Comparison of ENCODE assay signal across 10 cellular contexts in the genomic region with DNA sequence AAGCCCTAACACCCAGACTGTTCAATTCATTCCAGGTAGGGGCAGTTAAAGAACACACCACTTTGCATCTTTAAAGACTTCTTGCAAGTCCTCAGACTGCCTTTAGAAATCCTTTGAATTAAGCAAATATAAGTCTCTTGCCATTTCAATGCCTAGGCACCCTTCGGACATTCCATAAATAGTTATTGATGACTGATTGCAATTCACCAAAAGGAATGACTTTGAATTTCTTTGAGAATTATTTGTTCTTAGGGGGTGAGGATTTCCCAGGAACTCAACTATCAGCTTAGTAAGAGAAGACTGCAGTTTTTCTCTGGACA. TPM values are rescaled to one million over a fixed set of nuclear protein-coding genes. Genes with fewer than 3 reads are reported as not detected.
DNase-seq lines count a peak whose midpoint lies in the region; ATAC-seq, FAIRE-seq and TF ChIP-seq lines count a peak whose summit lies in the region.
"Had no signal": no experiment of that assay in that cellular context is flagged by ENCODE, and none has a peak within 500 bp of the region (broad histone marks: within the 10 kb centered on the region; RNA-seq: fewer than 3 reads in every experiment).

No MANE protein-coding gene starts in this region.

- DNase-seq in cardiac muscle cell (ENCODE audit: low read depth in 1 of 2, low spot score in 1 of 2) (no peak), Right ventricle myocardium inferior (ENCODE audit: missing footprints) (no peak), astrocyte of the spinal cord (ENCODE audit: low read depth, low spot score) (no peak), mesendoderm (no peak), type B pancreatic cell (ENCODE audit: extremely low spot score, unreplicated experiment) (no peak), NCI-H2107 (lab: John Stamatoyannopoulos, UW) (no peak), RCC 7860 (ENCODE audit: low spot score) (no peak), midbrain (lab: John Stamatoyannopoulos, UW) (no peak)

- no peaks in the 10 kb centered on the region for H3K27me3 ChIP-seq in cardiac muscle cell
- H3K27me3 ChIP-seq in mesendoderm (ENCODE audit: insufficient read depth, low read length, poor library complexity): no peaks in the 10 kb centered on the region

- no peaks in the 10 kb centered on the region for H3K27me3 Mint-ChIP-seq in type B pancreatic cell

- no peak overlapping the region for H4K5ac ChIP-seq in mesendoderm (ENCODE audit: low read length)

- peak overlapping the region; percentile 56 for H3K18ac ChIP-seq in mesendoderm (ENCODE audit: low read length)

- no peak overlapping the region for H3K23ac ChIP-seq in mesendoderm (ENCODE audit: low read length)

- H3K4me1 Mint-ChIP-seq in type B pancreatic cell (ENCODE audit: unreplicated experiment): peaks cover 10% of the 10 kb centered on the region

- H3K4ac ChIP-seq in mesendoderm (ENCODE audit: low read depth, low read length): no peak overlapping the region

- no peaks in the 10 kb centered on the region for H3K36me3 ChIP-seq in cardiac muscle cell
- no peaks in the 10 kb centered on the region for H3K36me3 ChIP-seq in mesendoderm (ENCODE audit: control insufficient read depth, insufficient read depth, low read length)

- H2BK120ac ChIP-seq in mesendoderm (ENCODE audit: low read depth, low read length): peak overlapping the region; percentile 68

- peak overlapping the region; percentile 83 for H3K56ac ChIP-seq in mesendoderm (ENCODE audit: low read length)

- no CpG with 5 or more reads among the region's 1 CpG for WGBS in mesendoderm (ENCODE audit: extremely low coverage, insufficient coverage, low lambda C conversion rate)

- TF ChIP-seq CTCF in cardiac muscle cell (IDR thresholded peaks at IDR 0.05; ENCODE audit: low read depth, low read length) (no peak), astrocyte of the spinal cord (IDR thresholded peaks at IDR 0.05; ENCODE audit: low read depth, low read length) (no peak), type B pancreatic cell (conservative IDR thresholded peaks at IDR 0.05) (no peak)

- peak overlapping the region; percentile 83 for H3K4me3 ChIP-seq in cardiac muscle cell
- H3K4me3 ChIP-seq in astrocyte of the spinal cord (ENCODE audit: low read depth, low read length): peak overlapping the region; percentile 58
- peak overlapping the region; percentile 34 for H3K4me3 ChIP-seq in mesendoderm (ENCODE audit: low read length)

- in situ Hi-C loops in astrocyte of the spinal cord (cut with HindIII; ENCODE audit: low sequenced_read_pairs): no loop called here

- H3K4me1 ChIP-seq in cardiac muscle cell (ENCODE audit: low read depth) (peaks cover 10% of the 10 kb centered on the region), mesendoderm (ENCODE audit: control insufficient read depth, low read depth, low read length) (no peaks in the 10 kb centered on the region)

- H3K36me3 Mint-ChIP-seq in type B pancreatic cell: peaks cover 7% of the 10 kb centered on the region

- ATAC-seq in Right ventricle myocardium inferior: no peak

- intact Hi-C loops in Right ventricle myocardium inferior (cut with DNase I): no loop called here

- H4K8ac ChIP-seq in mesendoderm (ENCODE audit: low read depth, low read length): peak overlapping the region; percentile 15

- H3K27ac Mint-ChIP-seq in type B pancreatic cell: no peak overlapping the region

- peaks cover 11% of the 10 kb centered on the region for H3K79me2 ChIP-seq in mesendoderm (ENCODE audit: control insufficient read depth, insufficient read depth, low read length)

- H3K4me2 ChIP-seq in mesendoderm (ENCODE audit: low read length): peak overlapping the region; percentile 33

- H3K9ac ChIP-seq in mesendoderm (ENCODE audit: low read length): peak overlapping the region; percentile 60

- H3K27ac ChIP-seq in cardiac muscle cell (peak overlapping the region; percentile 90), mesendoderm (ENCODE audit: low read depth, low read length) (no peak overlapping the region)
- H3K27ac ChIP-seq: HL-60 had no signal

- H3K9me3 ChIP-seq in cardiac muscle cell (ENCODE audit: low read depth): no peaks in the 10 kb centered on the region

- FAIRE-seq in RCC 7860 (lab: Jason Lieb, UNC): no peak

- H3K4me3 Mint-ChIP-seq in type B pancreatic cell: peak overlapping the region; percentile 79

- H2BK15ac ChIP-seq in mesendoderm (replicated peaks; ENCODE audit: low read depth): no peak overlapping the region

- H2AK5ac ChIP-seq in mesendoderm (ENCODE audit: low read length): no peak overlapping the region

- no peak overlapping the region for H2BK5ac ChIP-seq in mesendoderm (ENCODE audit: low read length)

- peaks cover 7% of the 10 kb centered on the region for H3K9me3 Mint-ChIP-seq in type B pancreatic cell

- no peaks in the 10 kb centered on the region for H3K79me1 ChIP-seq in mesendoderm (ENCODE audit: low read length)

RNA-seq across cellular contexts. Expression of gene MYEF2, which starts 0.5 kb away (rescaled TPM):
- total RNA-seq in cardiac muscle cell (64.4 and 143 TPM in 2 replicates), Right ventricle myocardium inferior (8.7 TPM), type B pancreatic cell (ENCODE audit: low replicate concordance) (35.6 and 50.4 TPM in 2 replicates)
- polyA plus RNA-seq in cardiac muscle cell: 35.5 and 57.3 TPM in 2 replicates
- polyA plus RNA-seq in mesendoderm (2013, experiment 1 of 2): 51.0 TPM
- polyA plus RNA-seq in mesendoderm (2013, experiment 2 of 2): 53.0 TPM

RNA-seq across cellular contexts. Expression of gene CTXN2, which starts 12.9 kb away (rescaled TPM):
- not detected in 2 replicates for total RNA-seq in cardiac muscle cell
- polyA plus RNA-seq in cardiac muscle cell: 0.06 TPM in 1 of 2 replicates, not detected in the other
- total RNA-seq in Right ventricle myocardium inferior: not detected
- polyA plus RNA-seq in mesendoderm (2013, experiment 1 of 2): 0.06 TPM
- polyA plus RNA-seq in mesendoderm (2013, experiment 2 of 2): 0.04 TPM
- not detected in 2 replicates for total RNA-seq in type B pancreatic cell (ENCODE audit: low replicate concordance)
- total RNA-seq: mononuclear cell had no signal

RNA-seq across cellular contexts. Expression of gene SLC12A1, which starts 27.5 kb away (rescaled TPM):
- 0.04 TPM in 1 of 2 replicates, not detected in the other for total RNA-seq in cardiac muscle cell
- not detected in 2 replicates for polyA plus RNA-seq in cardiac muscle cell
- total RNA-seq in Right ventricle myocardium inferior: not detected
- 0.34 TPM for polyA plus RNA-seq in mesendoderm (2013, experiment 1 of 2)
- polyA plus RNA-seq in mesendoderm (2013, experiment 2 of 2): 0.35 TPM
- total RNA-seq in type B pancreatic cell (ENCODE audit: low replicate concordance): 0.05 and 0.53 TPM in 2 replicates
- total RNA-seq: mononuclear cell had no signal

RNA-seq across cellular contexts. Expression of gene SLC24A5, which starts 57.8 kb away (rescaled TPM):
- total RNA-seq in cardiac muscle cell (not detected in 2 replicates), Right ventricle myocardium inferior (not detected), type B pancreatic cell (ENCODE audit: low replicate concordance) (1.3 TPM in 1 of 2 replicates, not detected in the other)
- 0.05 TPM in 1 of 2 replicates, not detected in the other for polyA plus RNA-seq in cardiac muscle cell
- polyA plus RNA-seq in mesendoderm (2013, experiment 1 of 2): 0.01 TPM
- polyA plus RNA-seq in mesendoderm (2013, experiment 2 of 2): not detected
